Comparison of ENCODE assay signal across 34 cellular contexts in the genomic region with DNA sequence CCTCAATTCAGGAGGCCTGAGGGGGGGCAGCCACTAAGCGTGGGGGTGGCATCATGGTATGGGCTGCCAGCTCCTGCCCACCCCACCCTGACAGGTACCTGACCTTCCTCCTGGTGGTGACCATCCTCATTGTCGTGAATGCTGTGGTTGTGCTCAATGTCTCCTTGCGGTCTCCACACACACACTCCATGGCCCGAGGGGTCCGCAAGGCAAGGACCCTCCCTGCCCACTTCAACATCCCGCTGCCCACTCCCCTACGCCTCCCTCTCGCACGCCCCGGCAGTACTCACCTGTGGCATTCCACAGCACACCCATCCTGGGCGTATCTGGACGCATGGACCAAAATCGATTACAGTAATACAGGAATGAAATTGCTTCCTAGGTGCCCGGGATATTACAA. TPM values are rescaled to one million over a fixed set of nuclear protein-coding genes. Genes with fewer than 3 reads are reported as not detected.
"Had no signal": no experiment of that assay in that cellular context is flagged by ENCODE, and none has a peak within 500 bp of the region (broad histone marks: within the 10 kb centered on the region; RNA-seq: fewer than 3 reads in every experiment).

No MANE protein-coding gene starts in this region.

- H3K36me3 ChIP-seq: adrenal gland, colonic mucosa, right lobe of liver, upper lobe of right lung had no signal

- DNase-seq: activated CD4-positive, alpha-beta T cell treated with anti-CD3 and anti-CD28 coated beads for 1 hour; activated CD4-positive, alpha-beta T cell treated with anti-CD3 and anti-CD28 coated beads, Interleukin-2, amount 50 U/mL, for 1 hour; activated CD8-positive, alpha-beta memory T cell treated with anti-CD3 and anti-CD28 coated beads for 24 hours; activated naive CD4-positive, alpha-beta T cell treated with anti-CD3 and anti-CD28 coated beads for 36 hours; activated naive CD8-positive, alpha-beta T cell treated with anti-CD3 and anti-CD28 coated beads for 36 hours; body of pancreas; colonic mucosa; effector memory CD4-positive, alpha-beta T cell; foreskin fibroblast; hippocampal formation; left cardiac atrium; midbrain; naive thymus-derived CD8-positive, alpha-beta T cell; occipital lobe; stimulated activated CD4-positive, alpha-beta T cell treated with anti-CD3 and anti-CD28 coated beads, Interleukin-4, amount 100 ng/mL, for 4 hours; stimulated activated CD8-positive, alpha-beta memory T cell treated with anti-CD3 and anti-CD28 coated beads, Interleukin-4, amount 100 ng/mL, for 48 hours; stimulated activated naive CD8-positive, alpha-beta T cell treated with anti-CD3 and anti-CD28 coated beads, Interleukin-15, amount 100 ng/mL, for 72 hours; substantia nigra; T-helper 9 cell; WERI-Rb-1 had no signal

- ATAC-seq: body of pancreas; esophagus mucosa; left cardiac atrium; naive thymus-derived CD8-positive, alpha-beta T cell; stimulated activated memory B cell treated with anti-CD40 and anti-IgM and Interleukin-4, amounts not matched to agents 10 μg/mL and 1 μg/mL and 100 μg/mL, for 72 hours; stimulated activated naive CD8-positive, alpha-beta T cell treated with anti-CD3 and anti-CD28 coated beads, Interleukin-15, amount 100 ng/mL, for 72 hours; upper lobe of right lung had no signal

- H3K27ac Mint-ChIP-seq: activated naive CD4-positive, alpha-beta T cell treated with anti-CD3 and anti-CD28 coated beads for 36 hours; activated naive CD8-positive, alpha-beta T cell treated with anti-CD3 and anti-CD28 coated beads for 36 hours; activated T-helper 1 cell treated with anti-CD3 and anti-CD28 coated beads, Interleukin-12 subunit alpha, Interleukin-12 subunit beta, Interleukin-2, Interleukin-4 antibody, amounts not matched to agents 30 ng/mL and 10 ng/mL and 1 ng/mL, durations not matched to agents 14 hours and 24 hours and 36 hours; memory B cell; stimulated activated memory B cell treated with anti-CD40 and anti-IgM and Interleukin-4, amounts not matched to agents 10 μg/mL and 1 μg/mL and 100 μg/mL, for 72 hours had no signal

- H3K27me3 Mint-ChIP-seq: naive thymus-derived CD8-positive, alpha-beta T cell had no signal

- H3K27me3 ChIP-seq: body of pancreas, colonic mucosa, dorsolateral prefrontal cortex, right lobe of liver, upper lobe of right lung had no signal

- H3K4me3 Mint-ChIP-seq: activated naive CD4-positive, alpha-beta T cell treated with anti-CD3 and anti-CD28 coated beads for 36 hours; activated naive CD8-positive, alpha-beta T cell treated with anti-CD3 and anti-CD28 coated beads for 36 hours; activated T-helper 1 cell treated with anti-CD3 and anti-CD28 coated beads, Interleukin-12 subunit alpha, Interleukin-12 subunit beta, Interleukin-2, Interleukin-4 antibody, amounts not matched to agents 30 ng/mL and 10 ng/mL and 1 ng/mL, durations not matched to agents 14 hours and 24 hours and 36 hours; memory B cell; stimulated activated memory B cell treated with anti-CD40 and anti-IgM and Interleukin-4, amounts not matched to agents 10 μg/mL and 1 μg/mL and 100 μg/mL, for 72 hours; stimulated activated naive CD8-positive, alpha-beta T cell treated with anti-CD3 and anti-CD28 coated beads, Interleukin-15, amount 100 ng/mL, for 72 hours had no signal

- H3K27ac ChIP-seq: adrenal gland, body of pancreas, colonic mucosa, dorsolateral prefrontal cortex, right lobe of liver, skin epidermis, upper lobe of right lung, WERI-Rb-1 had no signal

- H3K4me3 ChIP-seq: adrenal gland, body of pancreas, colonic mucosa, dorsolateral prefrontal cortex, right lobe of liver, skin epidermis, upper lobe of right lung had no signal

- H3K9me3 ChIP-seq: adrenal gland, body of pancreas, colonic mucosa, right lobe of liver, upper lobe of right lung had no signal

- H3K4me1 ChIP-seq: adrenal gland, body of pancreas, right lobe of liver had no signal

RNA-seq across cellular contexts. Expression of a gene that starts 4.0 kb away (rescaled TPM):
- total RNA-seq: activated naive CD4-positive, alpha-beta T cell treated with anti-CD3 and anti-CD28 coated beads for 36 hours; activated naive CD8-positive, alpha-beta T cell treated with anti-CD3 and anti-CD28 coated beads for 36 hours; activated T-helper 1 cell treated with anti-CD3 and anti-CD28 coated beads, Interleukin-12 subunit alpha, Interleukin-12 subunit beta, Interleukin-2, Interleukin-4 antibody, amounts not matched to agents 30 ng/mL and 10 ng/mL and 1 ng/mL, durations not matched to agents 14 hours and 24 hours and 36 hours; adrenal gland; aorta; body of pancreas; colonic mucosa; dorsolateral prefrontal cortex; esophagus mucosa; left cardiac atrium; lower leg skin; naive thymus-derived CD8-positive, alpha-beta T cell; neural crest cell; right lobe of liver; T-helper 1 cell treated with Interleukin-12 subunit alpha and Interleukin-12 subunit beta and Interleukin-4 antibody, amounts not matched to agents 30 ng/mL and 1 ng/mL, for 36 hours; upper lobe of right lung had no signal
- polyA plus RNA-seq: aorta, keratinocyte had no signal

RNA-seq across cellular contexts. Expression of a gene that starts 17.5 kb away (rescaled TPM):
- total RNA-seq: activated naive CD4-positive, alpha-beta T cell treated with anti-CD3 and anti-CD28 coated beads for 36 hours; activated naive CD8-positive, alpha-beta T cell treated with anti-CD3 and anti-CD28 coated beads for 36 hours; activated T-helper 1 cell treated with anti-CD3 and anti-CD28 coated beads, Interleukin-12 subunit alpha, Interleukin-12 subunit beta, Interleukin-2, Interleukin-4 antibody, amounts not matched to agents 30 ng/mL and 10 ng/mL and 1 ng/mL, durations not matched to agents 14 hours and 24 hours and 36 hours; aorta; body of pancreas; colonic mucosa; esophagus mucosa; lower leg skin; naive thymus-derived CD8-positive, alpha-beta T cell; occipital lobe; right lobe of liver; T-helper 1 cell treated with Interleukin-12 subunit alpha and Interleukin-12 subunit beta and Interleukin-4 antibody, amounts not matched to agents 30 ng/mL and 1 ng/mL, for 36 hours; upper lobe of right lung had no signal
- polyA plus RNA-seq: aorta; keratinocyte; naive thymus-derived CD8-positive, alpha-beta T cell had no signal

RNA-seq across cellular contexts. Expression of a gene that starts 23.3 kb away (rescaled TPM):
- total RNA-seq: activated naive CD4-positive, alpha-beta T cell treated with anti-CD3 and anti-CD28 coated beads for 36 hours; activated naive CD8-positive, alpha-beta T cell treated with anti-CD3 and anti-CD28 coated beads for 36 hours; activated T-helper 1 cell treated with anti-CD3 and anti-CD28 coated beads, Interleukin-12 subunit alpha, Interleukin-12 subunit beta, Interleukin-2, Interleukin-4 antibody, amounts not matched to agents 30 ng/mL and 10 ng/mL and 1 ng/mL, durations not matched to agents 14 hours and 24 hours and 36 hours; aorta; body of pancreas; colonic mucosa; esophagus mucosa; lower leg skin; naive thymus-derived CD8-positive, alpha-beta T cell; occipital lobe; T-helper 1 cell treated with Interleukin-12 subunit alpha and Interleukin-12 subunit beta and Interleukin-4 antibody, amounts not matched to agents 30 ng/mL and 1 ng/mL, for 36 hours; upper lobe of right lung had no signal
- polyA plus RNA-seq: aorta; keratinocyte; naive thymus-derived CD8-positive, alpha-beta T cell had no signal
